1 cellular context compared by ENCODE assay signal in genomic region chr5:23528677-23529076, GRCh38.
TF ChIP-seq lines count a peak whose summit lies in the region.

No MANE protein-coding gene starts in this region.

TF ChIP-seq in WTC11, 78 proteins besides CTCF, POLR2A, EP300 and RAD21 (continued from another document):
- TF ChIP-seq ZNF423 (CRISPR knock-in tag; IDR thresholded peaks at IDR 0.05) (no peak), JAZF1 (CRISPR knock-in tag; IDR thresholded peaks at IDR 0.05) (no peak), NR3C1 (CRISPR knock-in tag; conservative IDR thresholded peaks at IDR 0.05; ENCODE audit: low read depth) (no peak), IRF1 (CRISPR knock-in tag; IDR thresholded peaks at IDR 0.05) (no peak), FOXP1 (CRISPR knock-in tag; IDR thresholded peaks at IDR 0.05; ENCODE audit: borderline replicate concordance) (no peak), CREM (CRISPR knock-in tag; IDR thresholded peaks at IDR 0.05) (no peak), FOXJ3 (CRISPR knock-in tag; IDR thresholded peaks at IDR 0.05; ENCODE audit: borderline replicate concordance) (no peak)
